In genomic region chr17:17781591-17782424, GRCh38 we compare ENCODE assay signal across 8 cellular contexts. TPM values are rescaled to one million over a fixed set of nuclear protein-coding genes. Genes with fewer than 3 reads are reported as not detected.
DNase-seq lines count a peak whose midpoint lies in the region; ATAC-seq and TF ChIP-seq lines count a peak whose summit lies in the region.

No MANE protein-coding gene starts in this region.

- H3K36me3 ChIP-seq in adrenal gland (replicated peaks in 1 of 2) (no peaks in the 10 kb centered on the region), ovary (no peaks in the 10 kb centered on the region)

- H3K9me3 ChIP-seq in adrenal gland (replicated peaks in 1 of 3) (no peaks in the 10 kb centered on the region), ovary (no peaks in the 10 kb centered on the region)

- H3K27ac ChIP-seq in adrenal gland (peak overlapping the region in 4 of 5 donors; percentile 26 to 81 (median 53)), ovary (peak overlapping the region; percentile 56 to 77)

- no peak for TF ChIP-seq CTCF in adrenal gland (IDR thresholded peaks at IDR 0.05)
- TF ChIP-seq CTCF in ovary (IDR thresholded peaks at IDR 0.05), result no peak

- H3K4me3 ChIP-seq in adrenal gland, result peak overlapping the region in 2 of 4 donors; percentile 12 to 68
- peak overlapping the region; percentile 50 for H3K4me3 ChIP-seq in ovary

- H3K27me3 ChIP-seq in adrenal gland (no peaks in the 10 kb centered on the region), ovary (no peaks in the 10 kb centered on the region)

- ATAC-seq in HG03442 (IDR thresholded peaks at IDR 0.05; ENCODE audit: unreplicated experiment) (no peak), GM18511 (IDR thresholded peaks at IDR 0.05; ENCODE audit: unreplicated experiment) (no peak)

- TF ChIP-seq EP300 in ovary (IDR thresholded peaks at IDR 0.05), result no peak

- intact Hi-C loops in adrenal gland (cut with DNase I), result no loop called here
- intact Hi-C loops in cardiac septum (cut with DNase I), result loop anchor here (10.0 kb wide), 1 partner anchor 97 kb away; the partner anchor contains the start of gene RAI1
- intact Hi-C loops in ovary (cut with DNase I), result no loop called here

- peaks cover 32 to 80% of the 10 kb centered on the region in 2 donors for H3K4me1 ChIP-seq in adrenal gland (replicated peaks in 1 of 2)
- H3K4me1 ChIP-seq in ovary (ENCODE audit: insufficient read depth), result peaks cover 32% of the 10 kb centered on the region

- peak; percentile 11 to 76 for DNase-seq in NCI-H526 (lab: John Stamatoyannopoulos, UW)
- no peak for DNase-seq in NCI-H526 treated with DMSO at 0.1 percent for 48 hours (lab: John Stamatoyannopoulos, UW)
- DNase-seq in NCI-H82 (lab: John Stamatoyannopoulos, UW), result peak; percentile 96
- peak; percentile 80 to 91 (median 84) for DNase-seq in adrenal gland
- DNase-seq in cardiac septum (ENCODE audit: low spot score), result peak; percentile 91
- DNase-seq in ovary, result peak; percentile 87 to 92 (median 89)

- TF ChIP-seq POLR2A in adrenal gland (IDR thresholded peaks at IDR 0.05) (peak in 1 of 2 donors; percentile 23), ovary (IDR thresholded peaks at IDR 0.05) (no peak)

- 8 to 28% (median 18%) methylated on average over 25 to 75 of the region's 75 CpGs for WGBS in adrenal gland, 4 donors
- 2% methylated on average over 62 to 75 of the region's 75 CpGs for WGBS in ovary, 3 donors

RNA-seq across cellular contexts. Expression of gene SREBF1, which starts 55.0 kb away (rescaled TPM):
- total RNA-seq in adrenal gland (100 to 1,000 TPM; 403 to 850 (median 667) TPM), cardiac septum (17.1 TPM), ovary (100 to 1,000 TPM in 3 of 7 donors, 10 to 100 TPM in 4; 30.3 to 190 (median 97.4) TPM)
- polyA plus RNA-seq in adrenal gland (100 to 1,000 TPM; 298 to 818 (median 483) TPM), ovary (10 to 100 TPM; 24.3 to 44.3 TPM)
